ENCODE assay signal across 22 cellular contexts in genomic region chr17:67055811-67056745, GRCh38. TPM values are rescaled to one million over a fixed set of nuclear protein-coding genes. Genes with fewer than 3 reads are reported as not detected.
A peak's percentile ranks its signal among the peaks of the same experiment; 100 is the strongest.
DNase-seq lines count a peak whose midpoint lies in the region; ATAC-seq and TF ChIP-seq lines count a peak whose summit lies in the region.
"Had no signal": no experiment of that assay in that cellular context is flagged by ENCODE, and none has a peak within 500 bp of the region (broad histone marks: within the 10 kb centered on the region; RNA-seq: fewer than 3 reads in every experiment).

No MANE protein-coding gene starts in this region.

- peak; percentile 11 for DNase-seq in activated CD4-positive, alpha-beta memory T cell treated with anti-CD3 and anti-CD28 coated beads, Interleukin-2, amount 10 ng/mL, durations not matched to agents 7 days and 5 days
- DNase-seq in activated CD4-positive, alpha-beta memory T cell treated with anti-CD3 and anti-CD28 coated beads for 36 hours, result no peak
- peak; percentile 44 for DNase-seq in NB4 (ENCODE audit: low read depth)
- DNase-seq in heart right ventricle, result no peak
- no peak for DNase-seq in COR-L47 (lab: John Stamatoyannopoulos, UW)
- DNase-seq: ACHN; activated CD8-positive, alpha-beta T cell treated with anti-CD3 and anti-CD28 coated beads, Interleukin-2, amount 10 ng/mL, durations not matched to agents 7 days and 5 days; activated gamma-delta T cell; KBM-7; NCI-H1417; occipital lobe; stimulated activated naive CD8-positive, alpha-beta T cell treated with anti-CD3 and anti-CD28 coated beads, Interleukin-15, Interleukin-2, amounts not matched to agents 100 U/mL and 50 U/mL, for 24 hours; SW 1271; uterus had no signal

- no peaks in the 10 kb centered on the region for H3K9me3 Mint-ChIP-seq in activated CD4-positive, alpha-beta memory T cell treated with anti-CD3 and anti-CD28 coated beads, Interleukin-2, amount 10 ng/mL, durations not matched to agents 7 days and 5 days
- no peaks in the 10 kb centered on the region for H3K9me3 Mint-ChIP-seq in activated CD4-positive, alpha-beta memory T cell treated with anti-CD3 and anti-CD28 coated beads for 36 hours

- H3K4me3 Mint-ChIP-seq in activated CD4-positive, alpha-beta memory T cell treated with anti-CD3 and anti-CD28 coated beads, Interleukin-2, amount 10 ng/mL, durations not matched to agents 7 days and 5 days, result no peak overlapping the region
- H3K4me3 Mint-ChIP-seq in activated CD4-positive, alpha-beta memory T cell treated with anti-CD3 and anti-CD28 coated beads for 36 hours, result no peak overlapping the region
- H3K4me3 Mint-ChIP-seq: activated CD8-positive, alpha-beta T cell treated with anti-CD3 and anti-CD28 coated beads, Interleukin-2, amount 10 ng/mL, durations not matched to agents 7 days and 5 days; CD8-positive, alpha-beta memory T cell had no signal

- TF ChIP-seq POLR2A in NB4 (IDR thresholded peaks at IDR 0.05; ENCODE audit: extremely low read depth, insufficient read length), result no peak

- H3K27me3 ChIP-seq in heart right ventricle (no peaks in the 10 kb centered on the region), skeletal muscle tissue (ENCODE audit: control insufficient read depth in 3 of 3, insufficient read depth in 3 of 3, low read length in 3 of 3) (no peaks in the 10 kb centered on the region)
- H3K27me3 ChIP-seq: ascending aorta, uterus had no signal

- H3K27ac ChIP-seq in heart right ventricle, result peak overlapping the region in 5 of 10 donors; percentile 29 to 75 (median 70)
- peak overlapping the region; percentile 97 for H3K27ac ChIP-seq in skeletal muscle tissue (ENCODE audit: low read depth, low read length)
- H3K27ac ChIP-seq: ascending aorta, HL-60, uterus had no signal

- CTCF ChIA-PET in activated CD4-positive, alpha-beta memory T cell treated with anti-CD3 and anti-CD28 coated beads, Interleukin-2, amount 10 ng/mL, durations not matched to agents 7 days and 5 days (lab: Charles Lee), result no interaction called here
- CTCF ChIA-PET in activated CD4-positive, alpha-beta memory T cell treated with anti-CD3 and anti-CD28 coated beads for 36 hours (lab: Charles Lee), result no interaction called here

- POLR2A ChIA-PET in activated CD4-positive, alpha-beta memory T cell treated with anti-CD3 and anti-CD28 coated beads, Interleukin-2, amount 10 ng/mL, durations not matched to agents 7 days and 5 days (lab: Charles Lee), result interaction anchor here (1.3 kb wide), 1 partner anchor 12 kb away, joined by 3 read pairs; no protein-coding TSS in a partner anchor
- POLR2A ChIA-PET in activated CD4-positive, alpha-beta memory T cell treated with anti-CD3 and anti-CD28 coated beads for 36 hours (lab: Charles Lee), result no interaction called here

- H3K27ac Mint-ChIP-seq in activated CD4-positive, alpha-beta memory T cell treated with anti-CD3 and anti-CD28 coated beads, Interleukin-2, amount 10 ng/mL, durations not matched to agents 7 days and 5 days, result no peak overlapping the region
- no peak overlapping the region for H3K27ac Mint-ChIP-seq in activated CD4-positive, alpha-beta memory T cell treated with anti-CD3 and anti-CD28 coated beads for 36 hours
- H3K27ac Mint-ChIP-seq: activated CD8-positive, alpha-beta T cell treated with anti-CD3 and anti-CD28 coated beads, Interleukin-2, amount 10 ng/mL, durations not matched to agents 7 days and 5 days had no signal

- no peaks in the 10 kb centered on the region for H3K4me1 Mint-ChIP-seq in activated CD4-positive, alpha-beta memory T cell treated with anti-CD3 and anti-CD28 coated beads, Interleukin-2, amount 10 ng/mL, durations not matched to agents 7 days and 5 days
- no peaks in the 10 kb centered on the region for H3K4me1 Mint-ChIP-seq in activated CD4-positive, alpha-beta memory T cell treated with anti-CD3 and anti-CD28 coated beads for 36 hours (ENCODE audit: low read depth)
- H3K4me1 Mint-ChIP-seq: CD8-positive, alpha-beta memory T cell had no signal

- H3K4me1 ChIP-seq in heart right ventricle (peaks cover 0 to 13% (median 0%) of the 10 kb centered on the region in 9 donors), skeletal muscle tissue (ENCODE audit: control insufficient read depth in 3 of 3, insufficient read depth in 3 of 3, low read length in 3 of 3) (peaks cover 50 to 69% (median 53%) of the 10 kb centered on the region in 3 donors)
- H3K4me1 ChIP-seq: ascending aorta, uterus had no signal

- intact Hi-C loops in activated CD4-positive, alpha-beta memory T cell treated with anti-CD3 and anti-CD28 coated beads for 36 hours (cut with micrococcal nuclease), result no loop called here
- intact Hi-C loops in heart right ventricle (cut with DNase I), result no loop called here

- peak overlapping the region; percentile 69 to 80 (median 74) for H3K9ac ChIP-seq in skeletal muscle tissue (ENCODE audit: low read depth in 1 of 3, low read length in 3 of 3)

- ATAC-seq in heart right ventricle (peak in 6 of 8 donors; percentile 48 to 85 (median 68)), GM18873 (IDR thresholded peaks at IDR 0.05; ENCODE audit: low FRiP score, unreplicated experiment) (no peak), GM21381 (IDR thresholded peaks at IDR 0.05; ENCODE audit: unreplicated experiment) (no peak)
- ATAC-seq: activated CD8-positive, alpha-beta T cell treated with anti-CD3 and anti-CD28 coated beads, Interleukin-2, amount 10 ng/mL, durations not matched to agents 7 days and 5 days; stimulated activated naive CD8-positive, alpha-beta T cell treated with anti-CD3 and anti-CD28 coated beads, Interleukin-15, Interleukin-2, amounts not matched to agents 100 U/mL and 50 U/mL, for 24 hours had no signal

- 81 to 82% methylated on average over 29 of the region's 29 CpGs for WGBS in heart right ventricle, 2 donors

- H3K27me3 Mint-ChIP-seq in activated CD4-positive, alpha-beta memory T cell treated with anti-CD3 and anti-CD28 coated beads, Interleukin-2, amount 10 ng/mL, durations not matched to agents 7 days and 5 days, result no peaks in the 10 kb centered on the region
- no peaks in the 10 kb centered on the region for H3K27me3 Mint-ChIP-seq in activated CD4-positive, alpha-beta memory T cell treated with anti-CD3 and anti-CD28 coated beads for 36 hours

- H3K9me3 ChIP-seq in heart right ventricle, result no peaks in the 10 kb centered on the region
- no peaks in the 10 kb centered on the region for H3K9me3 ChIP-seq in skeletal muscle tissue (ENCODE audit: control insufficient read depth in 3 of 3, low read length in 3 of 3)
- H3K9me3 ChIP-seq: ascending aorta, uterus had no signal

- H3K4me3 ChIP-seq in NB4 (ENCODE audit: low read depth, low read length) (no peak overlapping the region), heart right ventricle (no peak overlapping the region), skeletal muscle tissue (ENCODE audit: low read length in 3 of 3) (peak overlapping the region in 2 of 3 donors; percentile 17 to 45)
- H3K4me3 ChIP-seq: ascending aorta, uterus had no signal

- H3K36me3 ChIP-seq in heart right ventricle (no peaks in the 10 kb centered on the region), skeletal muscle tissue (ENCODE audit: control insufficient read depth in 3 of 3, insufficient read depth in 3 of 3, low read length in 3 of 3) (peaks cover 22 to 27% (median 25%) of the 10 kb centered on the region in 3 donors)
- H3K36me3 ChIP-seq: ascending aorta, uterus had no signal

- no peaks in the 10 kb centered on the region for H3K36me3 Mint-ChIP-seq in activated CD4-positive, alpha-beta memory T cell treated with anti-CD3 and anti-CD28 coated beads, Interleukin-2, amount 10 ng/mL, durations not matched to agents 7 days and 5 days (ENCODE audit: low read depth)
- no peaks in the 10 kb centered on the region for H3K36me3 Mint-ChIP-seq in activated CD4-positive, alpha-beta memory T cell treated with anti-CD3 and anti-CD28 coated beads for 36 hours

- TF ChIP-seq CTCF in NB4 (IDR thresholded peaks at IDR 0.05; ENCODE audit: low read depth, low read length) (no peak), heart right ventricle (IDR thresholded peaks at IDR 0.05) (no peak)

RNA-seq across cellular contexts. Expression of gene CACNG1, which starts 11.7 kb away (rescaled TPM):
- not detected for total RNA-seq in activated CD4-positive, alpha-beta memory T cell treated with anti-CD3 and anti-CD28 coated beads, Interleukin-2, amount 10 ng/mL, durations not matched to agents 7 days and 5 days
- total RNA-seq in activated CD4-positive, alpha-beta memory T cell treated with anti-CD3 and anti-CD28 coated beads for 36 hours, result not detected
- total RNA-seq in heart right ventricle (under 1 TPM in 1 of 10 donors, not detected in 9; 0.26 TPM), skeletal muscle tissue (43.3 TPM)
- polyA plus RNA-seq in heart right ventricle, result not detected
- total RNA-seq: activated CD8-positive, alpha-beta T cell treated with anti-CD3 and anti-CD28 coated beads, Interleukin-2, amount 10 ng/mL, durations not matched to agents 7 days and 5 days; ascending aorta; CD8-positive, alpha-beta memory T cell; glomerular endothelial cell; NCI-H460; uterus had no signal
- polyA plus RNA-seq: CD8-positive, alpha-beta memory T cell had no signal

Comparison
In these comparisons a context has a peak if more than half of its experiments do, and no peak if none do; other contexts are left out.
1. DNase-seq: peak in activated CD4-positive, alpha-beta memory T cell treated with anti-CD3 and anti-CD28 coated beads, Interleukin-2, amount 10 ng/mL, durations not matched to agents 7 days and 5 days (single experiment) and NB4 (single experiment); none in activated CD4-positive, alpha-beta memory T cell treated with anti-CD3 and anti-CD28 coated beads for 36 hours (single experiment), heart right ventricle (0 of 2) and COR-L47 (single experiment).
2. H3K4me3 ChIP-seq: peak in skeletal muscle tissue (2 of 3); none in NB4 (single experiment) and heart right ventricle (0 of 10).
3. ATAC-seq: peak in heart right ventricle (6 of 8); none in GM18873 (single experiment) and GM21381 (single experiment).
4. RNA of gene CACNG1, which starts 11.7 kb away (total RNA-seq): 43.3 TPM in skeletal muscle tissue (single experiment); not detected in activated CD4-positive, alpha-beta memory T cell treated with anti-CD3 and anti-CD28 coated beads, Interleukin-2, amount 10 ng/mL, durations not matched to agents 7 days and 5 days, not detected in activated CD4-positive, alpha-beta memory T cell treated with anti-CD3 and anti-CD28 coated beads for 36 hours and 0.26 TPM in heart right ventricle; every median in the first group is over 10 times any median in the second.